ENCODE assay signal across 32 cellular contexts in the genomic region with DNA sequence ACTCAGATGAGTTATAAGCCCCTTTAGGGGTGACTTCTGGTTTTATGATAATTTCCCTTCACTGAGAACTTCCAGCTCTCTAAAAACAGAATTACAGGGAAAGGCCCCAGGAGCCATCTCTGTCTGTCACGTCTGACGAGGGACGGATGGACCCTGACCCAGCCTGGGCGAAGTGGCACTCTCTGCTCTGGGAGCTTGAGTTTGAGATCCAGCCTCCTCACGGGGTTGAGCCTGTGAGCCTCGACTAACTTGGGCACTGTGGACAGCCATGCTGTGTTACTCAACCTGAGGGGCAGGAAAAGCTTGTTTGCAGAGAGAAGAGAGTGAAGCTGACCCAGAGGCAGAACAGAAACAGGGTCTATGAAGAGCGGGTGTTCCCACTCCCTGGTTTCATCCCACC. TPM values are rescaled to one million over a fixed set of nuclear protein-coding genes. Genes with fewer than 3 reads are reported as not detected.
"Had no signal": no experiment of that assay in that cellular context is flagged by ENCODE, and none has a peak within 500 bp of the region (broad histone marks: within the 10 kb centered on the region; RNA-seq: fewer than 3 reads in every experiment).

No MANE protein-coding gene starts in this region.

- H3K27me3 ChIP-seq: stomach, suprapubic skin, testis, thyroid gland, tibial artery, tibial nerve, upper lobe of left lung, uterus, vagina had no signal

- H3K4me3 ChIP-seq: stomach, suprapubic skin, testis, thoracic aorta, thyroid gland, tibial artery, tibial nerve, transverse colon, upper lobe of left lung, upper lobe of right lung, uterus, vagina had no signal

- H3K4me3 Mint-ChIP-seq: stimulated activated effector memory CD8-positive, alpha-beta T cell treated with anti-CD3 and anti-CD28 coated beads, Interleukin-12 subunit alpha, Interleukin-12 subunit beta, amount 100 ng/mL, for 72 hours; stimulated activated memory B cell treated with anti-CD40 and anti-IgM and Interleukin-4, amounts not matched to agents 10 μg/mL and 1 μg/mL and 100 μg/mL, for 72 hours; stimulated activated naive B cell treated with anti-CD40 and anti-IgM and Interleukin-4, amounts not matched to agents 10 μg/mL and 1 μg/mL and 100 μg/mL, for 72 hours; stimulated activated naive CD8-positive, alpha-beta T cell treated with anti-CD3 and anti-CD28 coated beads, Interleukin-15, amount 100 ng/mL, for 72 hours; stimulated activated naive CD8-positive, alpha-beta T cell treated with anti-CD3 and anti-CD28 coated beads, Interleukin-15, Interleukin-2, amounts not matched to agents 100 ng/mL and 50 ng/mL, for 24 hours; type B pancreatic cell had no signal

- H3K36me3 Mint-ChIP-seq: stimulated activated effector memory CD8-positive, alpha-beta T cell treated with anti-CD3 and anti-CD28 coated beads, Interleukin-12 subunit alpha, Interleukin-12 subunit beta, amount 100 ng/mL, for 72 hours; stimulated activated memory B cell treated with anti-CD40 and anti-IgM and Interleukin-4, amounts not matched to agents 10 μg/mL and 1 μg/mL and 100 μg/mL, for 72 hours; type B pancreatic cell had no signal

- H3K27ac Mint-ChIP-seq: stimulated activated effector memory CD8-positive, alpha-beta T cell treated with anti-CD3 and anti-CD28 coated beads, Interleukin-12 subunit alpha, Interleukin-12 subunit beta, amount 100 ng/mL, for 72 hours; stimulated activated memory B cell treated with anti-CD40 and anti-IgM and Interleukin-4, amounts not matched to agents 10 μg/mL and 1 μg/mL and 100 μg/mL, for 72 hours; stimulated activated naive B cell treated with anti-CD40 and anti-IgM and Interleukin-4, amounts not matched to agents 10 μg/mL and 1 μg/mL and 100 μg/mL, for 72 hours; stimulated activated naive CD8-positive, alpha-beta T cell treated with anti-CD3 and anti-CD28 coated beads, Interleukin-15, amount 100 ng/mL, for 72 hours; stimulated activated naive CD8-positive, alpha-beta T cell treated with anti-CD3 and anti-CD28 coated beads, Interleukin-15, Interleukin-2, amounts not matched to agents 100 ng/mL and 50 ng/mL, for 24 hours; type B pancreatic cell had no signal

- H3K36me3 ChIP-seq: stomach, suprapubic skin, thoracic aorta, thyroid gland, tibial artery, tibial nerve, transverse colon, upper lobe of left lung, upper lobe of right lung, uterus, vagina had no signal

- H3K4me1 Mint-ChIP-seq: stimulated activated effector memory CD8-positive, alpha-beta T cell treated with anti-CD3 and anti-CD28 coated beads, Interleukin-12 subunit alpha, Interleukin-12 subunit beta, amount 100 ng/mL, for 72 hours; stimulated activated memory B cell treated with anti-CD40 and anti-IgM and Interleukin-4, amounts not matched to agents 10 μg/mL and 1 μg/mL and 100 μg/mL, for 72 hours; stimulated activated naive B cell treated with anti-CD40 and anti-IgM and Interleukin-4, amounts not matched to agents 10 μg/mL and 1 μg/mL and 100 μg/mL, for 72 hours; stimulated activated naive CD8-positive, alpha-beta T cell treated with anti-CD3 and anti-CD28 coated beads, Interleukin-15, amount 100 ng/mL, for 72 hours had no signal

- DNase-seq: stimulated activated CD4-positive, alpha-beta T cell treated with anti-CD3 and anti-CD28 coated beads, Interleukin-2, amount 100 ng/mL, for 48 hours; stimulated activated CD4-positive, alpha-beta T cell treated with anti-CD3 and anti-CD28 coated beads, Interleukin-4, amount 100 ng/mL, for 1 hour; stimulated activated CD4-positive, alpha-beta T cell treated with anti-CD3 and anti-CD28 coated beads, Interleukin-4, amount 100 ng/mL, for 24 hours; stimulated activated CD4-positive, alpha-beta T cell treated with anti-CD3 and anti-CD28 coated beads, Interleukin-4, amount 100 ng/mL, for 4 hours; stimulated activated CD8-positive, alpha-beta memory T cell treated with anti-CD3 and anti-CD28 coated beads, Interleukin-4, amount 100 ng/mL, for 48 hours; stimulated activated naive B cell treated with anti-CD40 and anti-IgM and Interleukin-4, amounts not matched to agents 10 μg/mL and 1 μg/mL and 100 μg/mL, for 72 hours; stimulated activated naive CD4-positive, alpha-beta T cell; stimulated activated naive CD4-positive, alpha-beta T cell treated with Interleukin-2 at 50 U/mL for 16 hours; stimulated activated naive CD8-positive, alpha-beta T cell treated with anti-CD3 and anti-CD28 coated beads, Interleukin-15, amount 100 ng/mL, for 72 hours; stimulated activated naive CD8-positive, alpha-beta T cell treated with anti-CD3 and anti-CD28 coated beads, Interleukin-15, Interleukin-2, amounts not matched to agents 100 U/mL and 50 U/mL, for 24 hours; stomach; substantia nigra; testis; thyroid gland; tibial artery; transverse colon; trophoblast cell; upper lobe of left lung; upper lobe of right lung; uterus had no signal

- FAIRE-seq: urothelium cell line had no signal

- H3K9me3 ChIP-seq: testis, thyroid gland, upper lobe of right lung, uterus, vagina had no signal

- H3K27ac ChIP-seq: stomach, suprapubic skin, testis, thoracic aorta, thyroid gland, tibial artery, tibial nerve, transverse colon, upper lobe of left lung, upper lobe of right lung, uterus, vagina had no signal

- H3K4me1 ChIP-seq: stomach, suprapubic skin, testis, thyroid gland, tibial artery, tibial nerve, transverse colon, upper lobe of left lung, upper lobe of right lung, uterus, vagina had no signal

RNA-seq across cellular contexts. Expression of a gene that starts 54.6 kb away (rescaled TPM):
- total RNA-seq: temporal lobe, thoracic aorta, thyroid gland, tibial nerve, ureter, urinary bladder, vagina had no signal
- polyA plus RNA-seq: urinary bladder had no signal
